In the genomic region with DNA sequence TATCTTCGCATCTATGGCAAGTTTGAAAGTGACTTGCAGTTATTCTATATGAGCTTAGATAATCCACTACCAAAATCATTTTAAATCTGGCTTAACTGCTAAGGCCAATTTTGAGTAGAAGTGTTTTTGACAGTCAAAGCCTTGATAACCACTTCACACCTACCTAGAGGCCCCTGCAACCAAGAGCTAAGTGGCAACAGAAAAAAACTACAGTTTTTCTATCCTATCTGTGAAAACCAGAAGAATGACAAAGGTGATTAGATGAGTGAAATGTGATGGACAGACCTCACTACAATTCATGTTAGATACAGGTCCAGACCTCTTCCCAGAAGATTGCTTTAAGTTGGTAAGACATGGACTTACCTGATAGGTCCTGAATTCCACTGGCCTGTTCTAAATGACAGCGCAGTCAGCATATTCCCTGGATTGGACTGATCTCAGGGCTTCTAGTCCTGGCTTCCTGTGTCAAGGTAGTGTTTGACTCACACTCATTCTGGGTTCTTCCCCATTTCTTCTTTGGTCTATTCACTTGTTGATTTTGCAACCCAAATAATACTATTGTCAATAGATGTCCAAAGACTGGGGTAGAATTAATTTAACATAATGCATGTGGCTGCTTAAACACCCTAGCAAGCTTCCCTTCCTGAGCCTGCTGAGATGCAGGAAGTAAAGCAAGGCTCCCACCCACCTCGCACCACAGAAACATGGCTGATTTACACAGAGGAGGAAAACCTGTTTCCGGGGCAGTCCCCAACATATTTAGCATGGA, we compare ENCODE assay signal across 10 cellular contexts.
A peak's percentile ranks its signal among the peaks of the same experiment; 100 is the strongest.
DNase-seq lines count a peak whose midpoint lies in the region; ATAC-seq and TF ChIP-seq lines count a peak whose summit lies in the region.
"Had no signal": no experiment of that assay in that cellular context is flagged by ENCODE, and none has a peak within 500 bp of the region (broad histone marks: within the 10 kb centered on the region; RNA-seq: fewer than 3 reads in every experiment).

No MANE protein-coding gene starts in this region.

- TF ChIP-seq CTCF in endodermal cell (conservative IDR thresholded peaks at IDR 0.05) (no peak), osteocyte (IDR thresholded peaks at IDR 0.05) (no peak), suprapubic skin (IDR thresholded peaks at IDR 0.05) (no peak)

- H3K27ac Mint-ChIP-seq in T-cell, result peak overlapping the region in 1 of 2 donors; percentile 10
- no peak overlapping the region for H3K27ac Mint-ChIP-seq in endodermal cell
- H3K27ac Mint-ChIP-seq in osteocyte (ENCODE audit: unreplicated experiment), result no peak overlapping the region

- H3K4me3 ChIP-seq in endodermal cell (ENCODE audit: low read length), result peak overlapping the region; percentile 27
- no peak overlapping the region for H3K4me3 ChIP-seq in suprapubic skin

- peaks cover 14% of the 10 kb centered on the region for H3K4me1 ChIP-seq in endodermal cell (ENCODE audit: control insufficient read depth, insufficient read depth, low read length)
- peaks cover 70% of the 10 kb centered on the region for H3K4me1 ChIP-seq in suprapubic skin

- H3K9ac ChIP-seq in endodermal cell (ENCODE audit: extremely low read depth, low read length, poor library complexity, severe bottlenecking), result no peak overlapping the region

- 64 to 86% methylated on average over 1 to 4 of the region's 4 CpGs for WGBS in endodermal cell (ENCODE audit: insufficient coverage in 1 of 2, insufficient read length in 1 of 2), 2 experiments
- WGBS in suprapubic skin, result 89% methylated on average over 4 of the region's 4 CpGs

- no peak for TF ChIP-seq POLR2A in suprapubic skin (IDR thresholded peaks at IDR 0.05)

- H3K4me3 Mint-ChIP-seq in T-cell (peak overlapping the region in 1 of 3 donors; percentile 22), endodermal cell (no peak overlapping the region), osteocyte (ENCODE audit: unreplicated experiment) (no peak overlapping the region)

- POLR2A ChIA-PET in T-cell (lab: Charles Lee), result interaction anchor here in 1 of 2 donors (0.6 kb wide), 1 partner anchor 8 kb away, joined by 3 read pairs; no protein-coding TSS in a partner anchor

- H3K27me3 Mint-ChIP-seq in T-cell, result no peaks in the 10 kb centered on the region
- no peaks in the 10 kb centered on the region for H3K27me3 Mint-ChIP-seq in endodermal cell (ENCODE audit: insufficient read depth)
- H3K27me3 Mint-ChIP-seq in osteocyte (ENCODE audit: unreplicated experiment), result no peaks in the 10 kb centered on the region

- peak; percentile 45 to 81 (median 72) for ATAC-seq in T-cell (replicated peaks in 1 of 4)

- CTCF ChIA-PET in T-cell (lab: Charles Lee), result interaction anchor here in 1 of 2 donors (0.7 kb wide), 1 partner anchor 564 kb away, joined by 3 read pairs; no protein-coding TSS in a partner anchor

- peak; percentile 47 for DNase-seq in activated naive CD4-positive, alpha-beta T cell treated with Interleukin-2 at 50 U/mL for 16 hours
- no peak for DNase-seq in activated naive CD4-positive, alpha-beta T cell (lab: John Stamatoyannopoulos, UW)
- DNase-seq in T-cell, result peak in 20 of 34 experiments; percentile 1 to 39 (median 15)
- peak; percentile 57 for DNase-seq in endodermal cell
- DNase-seq in osteocyte (ENCODE audit: extremely low spot score, unreplicated experiment), result no peak
- no peak for DNase-seq in GM19240 (ENCODE audit: insufficient read length, low spot score)
- no peak for DNase-seq in DMS 273 (lab: John Stamatoyannopoulos, UW; ENCODE audit: unreplicated experiment)
- DNase-seq in suprapubic skin (ENCODE audit: low spot score in 2 of 2), result no peak
- DNase-seq: NCI-H82 had no signal

- no peaks in the 10 kb centered on the region for H3K27me3 ChIP-seq in endodermal cell (ENCODE audit: control insufficient read depth, insufficient read depth, low read length, poor library complexity, severe bottlenecking)
- no peaks in the 10 kb centered on the region for H3K27me3 ChIP-seq in suprapubic skin

- no peaks in the 10 kb centered on the region for H3K36me3 ChIP-seq in endodermal cell (ENCODE audit: control insufficient read depth, insufficient read depth, low read length)
- H3K36me3 ChIP-seq in suprapubic skin, result no peaks in the 10 kb centered on the region

- H3K36me3 Mint-ChIP-seq in T-cell, result peaks cover 9% of the 10 kb centered on the region
- no peaks in the 10 kb centered on the region for H3K36me3 Mint-ChIP-seq in endodermal cell (ENCODE audit: low read depth)
- no peaks in the 10 kb centered on the region for H3K36me3 Mint-ChIP-seq in osteocyte (ENCODE audit: unreplicated experiment)

- no peaks in the 10 kb centered on the region for H3K9me3 Mint-ChIP-seq in T-cell
- no peaks in the 10 kb centered on the region for H3K9me3 Mint-ChIP-seq in endodermal cell
- no peaks in the 10 kb centered on the region for H3K9me3 Mint-ChIP-seq in osteocyte (ENCODE audit: unreplicated experiment)

- H3K4me1 Mint-ChIP-seq in T-cell, result peaks cover 62 to 72% (median 65%) of the 10 kb centered on the region in 3 donors
- H3K4me1 Mint-ChIP-seq in endodermal cell, result peaks cover 55% of the 10 kb centered on the region
- peaks cover 34% of the 10 kb centered on the region for H3K4me1 Mint-ChIP-seq in osteocyte (ENCODE audit: unreplicated experiment)

- no peak overlapping the region for H3K27ac ChIP-seq in endodermal cell (ENCODE audit: low read depth, low read length)
- H3K27ac ChIP-seq in suprapubic skin, result no peak overlapping the region
- H3K27ac ChIP-seq: epithelial cell of prostate had no signal

- H3K9me3 ChIP-seq in endodermal cell (ENCODE audit: control insufficient read depth, low read length) (no peaks in the 10 kb centered on the region), suprapubic skin (no peaks in the 10 kb centered on the region)

- no peak for TF ChIP-seq EP300 in suprapubic skin (IDR thresholded peaks at IDR 0.05)

Comparison
In these comparisons a context has a peak if more than half of its experiments do, and no peak if none do; other contexts are left out.
1. DNase-seq: peak in activated naive CD4-positive, alpha-beta T cell treated with Interleukin-2 at 50 U/mL for 16 hours (single experiment), T-cell (20 of 34) and endodermal cell (single experiment); none in activated naive CD4-positive, alpha-beta T cell (0 of 4), osteocyte (single experiment), GM19240 (single experiment), DMS 273 (single experiment) and suprapubic skin (0 of 2).